ENCODE assay signal across 1 cellular context in the genomic region with DNA sequence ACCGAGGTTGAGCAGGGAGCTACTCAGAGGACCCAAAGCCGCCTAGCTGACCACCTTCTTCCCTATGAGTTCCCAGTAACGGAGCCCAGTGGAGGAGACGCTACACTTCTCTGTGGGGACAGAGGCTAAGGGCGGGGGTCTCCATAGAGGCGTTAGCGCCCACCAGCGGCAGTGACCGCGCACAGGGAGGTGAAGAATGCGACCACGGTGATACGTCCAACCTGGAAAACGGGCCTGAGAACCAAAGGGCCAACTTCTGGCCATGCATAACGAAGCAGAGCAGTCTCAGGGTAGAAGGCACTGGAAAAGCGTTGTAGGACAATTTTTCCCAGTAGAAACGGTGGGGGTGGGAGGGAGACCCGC.
TF ChIP-seq lines count a peak whose summit lies in the region.

No MANE protein-coding gene starts in this region.

TF ChIP-seq in K562, 482 proteins besides CTCF, POLR2A, EP300 and RAD21 (continued from another document):
- TF ChIP-seq, protein P1, sequence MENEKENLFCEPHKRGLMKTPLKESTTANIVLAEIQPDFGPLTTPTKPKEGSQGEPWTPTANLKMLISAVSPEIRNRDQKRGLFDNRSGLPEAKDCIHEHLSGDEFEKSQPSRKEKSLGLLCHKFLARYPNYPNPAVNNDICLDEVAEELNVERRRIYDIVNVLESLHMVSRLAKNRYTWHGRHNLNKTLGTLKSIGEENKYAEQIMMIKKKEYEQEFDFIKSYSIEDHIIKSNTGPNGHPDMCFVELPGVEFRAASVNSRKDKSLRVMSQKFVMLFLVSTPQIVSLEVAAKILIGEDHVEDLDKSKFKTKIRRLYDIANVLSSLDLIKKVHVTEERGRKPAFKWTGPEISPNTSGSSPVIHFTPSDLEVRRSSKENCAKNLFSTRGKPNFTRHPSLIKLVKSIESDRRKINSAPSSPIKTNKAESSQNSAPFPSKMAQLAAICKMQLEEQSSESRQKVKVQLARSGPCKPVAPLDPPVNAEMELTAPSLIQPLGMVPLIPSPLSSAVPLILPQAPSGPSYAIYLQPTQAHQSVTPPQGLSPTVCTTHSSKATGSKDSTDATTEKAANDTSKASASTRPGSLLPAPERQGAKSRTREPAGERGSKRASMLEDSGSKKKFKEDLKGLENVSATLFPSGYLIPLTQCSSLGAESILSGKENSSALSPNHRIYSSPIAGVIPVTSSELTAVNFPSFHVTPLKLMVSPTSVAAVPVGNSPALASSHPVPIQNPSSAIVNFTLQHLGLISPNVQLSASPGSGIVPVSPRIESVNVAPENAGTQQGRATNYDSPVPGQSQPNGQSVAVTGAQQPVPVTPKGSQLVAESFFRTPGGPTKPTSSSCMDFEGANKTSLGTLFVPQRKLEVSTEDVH (IDR thresholded peaks at IDR 0.05; ENCODE audit: low read depth, partially characterized antibody): no peak
- TF ChIP-seq, protein P2, sequence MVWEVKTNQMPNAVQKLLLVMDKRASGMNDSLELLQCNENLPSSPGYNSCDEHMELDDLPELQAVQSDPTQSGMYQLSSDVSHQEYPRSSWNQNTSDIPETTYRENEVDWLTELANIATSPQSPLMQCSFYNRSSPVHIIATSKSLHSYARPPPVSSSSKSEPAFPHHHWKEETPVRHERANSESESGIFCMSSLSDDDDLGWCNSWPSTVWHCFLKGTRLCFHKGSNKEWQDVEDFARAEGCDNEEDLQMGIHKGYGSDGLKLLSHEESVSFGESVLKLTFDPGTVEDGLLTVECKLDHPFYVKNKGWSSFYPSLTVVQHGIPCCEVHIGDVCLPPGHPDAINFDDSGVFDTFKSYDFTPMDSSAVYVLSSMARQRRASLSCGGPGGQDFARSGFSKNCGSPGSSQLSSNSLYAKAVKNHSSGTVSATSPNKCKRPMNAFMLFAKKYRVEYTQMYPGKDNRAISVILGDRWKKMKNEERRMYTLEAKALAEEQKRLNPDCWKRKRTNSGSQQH (CRISPR knock-in tag; IDR thresholded peaks at IDR 0.05): no peak
- TF ChIP-seq, protein P3, sequence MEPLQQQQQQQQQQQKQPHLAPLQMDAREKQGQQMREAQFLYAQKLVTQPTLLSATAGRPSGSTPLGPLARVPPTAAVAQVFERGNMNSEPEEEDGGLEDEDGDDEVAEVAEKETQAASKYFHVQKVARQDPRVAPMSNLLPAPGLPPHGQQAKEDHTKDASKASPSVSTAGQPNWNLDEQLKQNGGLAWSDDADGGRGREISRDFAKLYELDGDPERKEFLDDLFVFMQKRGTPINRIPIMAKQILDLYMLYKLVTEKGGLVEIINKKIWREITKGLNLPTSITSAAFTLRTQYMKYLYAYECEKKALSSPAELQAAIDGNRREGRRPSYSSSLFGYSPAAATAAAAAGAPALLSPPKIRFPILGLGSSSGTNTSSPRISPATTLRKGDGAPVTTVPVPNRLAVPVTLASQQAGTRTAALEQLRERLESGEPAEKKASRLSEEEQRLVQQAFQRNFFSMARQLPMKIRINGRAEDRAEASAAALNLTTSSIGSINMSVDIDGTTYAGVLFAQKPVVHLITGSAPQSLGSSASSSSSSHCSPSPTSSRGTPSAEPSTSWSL (CRISPR knock-in tag; IDR thresholded peaks at IDR 0.05; ENCODE audit: borderline replicate concordance): 0 out of 2 replicates have a peak, but pooled peaks have one; percentile 14
- TF ChIP-seq CC2D1A (IDR thresholded peaks at IDR 0.05) (no peak), SMARCA4 (IDR thresholded peaks at IDR 0.05) (peak; percentile 18; the same call in 1 of the 2 replicates), MTA1 (IDR thresholded peaks at IDR 0.05; ENCODE audit: borderline replicate concordance) (0 out of 2 replicates have a peak, but pooled peaks have one; percentile 47), STAG1 (CRISPR knock-in tag; IDR thresholded peaks at IDR 0.05; ENCODE audit: borderline replicate concordance) (0 out of 2 replicates have a peak, but pooled peaks have one; percentile 45), ESRRA (IDR thresholded peaks at IDR 0.05; ENCODE audit: borderline replicate concordance, low read depth) (no peak), HLTF (IDR thresholded peaks at IDR 0.05) (0 out of 2 replicates have a peak, but pooled peaks have one; percentile 14), ZNF431 (CRISPR knock-in tag; IDR thresholded peaks at IDR 0.05) (no peak), ILK (tag; IDR thresholded peaks at IDR 0.05; ENCODE audit: borderline replicate concordance, low read depth) (no peak), DNMT1 (IDR thresholded peaks at IDR 0.05) (no peak), ZNF589 (CRISPR knock-in tag; IDR thresholded peaks at IDR 0.05; ENCODE audit: low read depth) (0 out of 2 replicates have a peak, but pooled peaks have one; percentile 35), IFI16 (CRISPR knock-in tag; IDR thresholded peaks at IDR 0.05) (no peak), MAFF (IDR thresholded peaks at IDR 0.05; ENCODE audit: low read length) (no peak), ZNF143 (CRISPR knock-in tag; IDR thresholded peaks at IDR 0.05) (0 out of 2 replicates have a peak, but pooled peaks have one; percentile 2)
- TF ChIP-seq, protein P4, sequence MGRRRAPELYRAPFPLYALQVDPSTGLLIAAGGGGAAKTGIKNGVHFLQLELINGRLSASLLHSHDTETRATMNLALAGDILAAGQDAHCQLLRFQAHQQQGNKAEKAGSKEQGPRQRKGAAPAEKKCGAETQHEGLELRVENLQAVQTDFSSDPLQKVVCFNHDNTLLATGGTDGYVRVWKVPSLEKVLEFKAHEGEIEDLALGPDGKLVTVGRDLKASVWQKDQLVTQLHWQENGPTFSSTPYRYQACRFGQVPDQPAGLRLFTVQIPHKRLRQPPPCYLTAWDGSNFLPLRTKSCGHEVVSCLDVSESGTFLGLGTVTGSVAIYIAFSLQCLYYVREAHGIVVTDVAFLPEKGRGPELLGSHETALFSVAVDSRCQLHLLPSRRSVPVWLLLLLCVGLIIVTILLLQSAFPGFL (CRISPR knock-in tag; IDR thresholded peaks at IDR 0.05): 0 out of 2 replicates have a peak, but pooled peaks have one; percentile 94
- TF ChIP-seq, protein P5, sequence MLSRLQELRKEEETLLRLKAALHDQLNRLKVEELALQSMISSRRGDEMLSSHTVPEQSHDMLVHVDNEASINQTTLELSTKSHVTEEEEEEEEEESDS (CRISPR knock-in tag; IDR thresholded peaks at IDR 0.05): no peak
- TF ChIP-seq, protein P6, sequence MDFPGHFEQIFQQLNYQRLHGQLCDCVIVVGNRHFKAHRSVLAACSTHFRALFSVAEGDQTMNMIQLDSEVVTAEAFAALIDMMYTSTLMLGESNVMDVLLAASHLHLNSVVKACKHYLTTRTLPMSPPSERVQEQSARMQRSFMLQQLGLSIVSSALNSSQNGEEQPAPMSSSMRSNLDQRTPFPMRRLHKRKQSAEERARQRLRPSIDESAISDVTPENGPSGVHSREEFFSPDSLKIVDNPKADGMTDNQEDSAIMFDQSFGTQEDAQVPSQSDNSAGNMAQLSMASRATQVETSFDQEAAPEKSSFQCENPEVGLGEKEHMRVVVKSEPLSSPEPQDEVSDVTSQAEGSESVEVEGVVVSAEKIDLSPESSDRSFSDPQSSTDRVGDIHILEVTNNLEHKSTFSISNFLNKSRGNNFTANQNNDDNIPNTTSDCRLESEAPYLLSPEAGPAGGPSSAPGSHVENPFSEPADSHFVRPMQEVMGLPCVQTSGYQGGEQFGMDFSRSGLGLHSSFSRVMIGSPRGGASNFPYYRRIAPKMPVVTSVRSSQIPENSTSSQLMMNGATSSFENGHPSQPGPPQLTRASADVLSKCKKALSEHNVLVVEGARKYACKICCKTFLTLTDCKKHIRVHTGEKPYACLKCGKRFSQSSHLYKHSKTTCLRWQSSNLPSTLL (IDR thresholded peaks at IDR 0.05): no peak
